ENCODE assay signal across 8 cellular contexts in genomic region chr1:61077676-61078521, GRCh38. TPM values are rescaled to one million over a fixed set of nuclear protein-coding genes. Genes with fewer than 3 reads are reported as not detected.
DNase-seq lines count a peak whose midpoint lies in the region; ATAC-seq and TF ChIP-seq lines count a peak whose summit lies in the region.

No MANE protein-coding gene starts in this region.

- peak overlapping the region; percentile 60 for H3K4me3 ChIP-seq in GM08714 (ENCODE audit: low read length)
- peak overlapping the region; percentile 50 to 70 for H3K4me3 ChIP-seq in uterus

- no peak for TF ChIP-seq CTCF in uterus (IDR thresholded peaks at IDR 0.05)

- DNase-seq in NCI-H187 treated with DMSO at 0.1 percent for 48 hours (lab: John Stamatoyannopoulos, UW) (peak; percentile 98), T-helper 2 cell (peak; percentile 56 to 100 (median 82)), astrocyte of the hippocampus (ENCODE audit: low read depth, low spot score) (peak; percentile 99), hepatic stellate cell (ENCODE audit: low spot score) (peak; percentile 99), pulmonary artery endothelial cell (ENCODE audit: low read depth, low spot score) (peak; percentile 100), uterus (peak; percentile 78 to 94)

- H3K27ac ChIP-seq in uterus, result peak overlapping the region; percentile 70 to 73

- no peaks in the 10 kb centered on the region for H3K36me3 ChIP-seq in uterus

- peak; percentile 61 for ATAC-seq in HG02938 (IDR thresholded peaks at IDR 0.05; ENCODE audit: unreplicated experiment)

- no peaks in the 10 kb centered on the region for H3K27me3 ChIP-seq in uterus

- no peak for TF ChIP-seq POLR2A in uterus (IDR thresholded peaks at IDR 0.05)

- H3K9me3 ChIP-seq in uterus, result no peaks in the 10 kb centered on the region

- H3K4me1 ChIP-seq in uterus, result peaks cover 0 to 11% of the 10 kb centered on the region in 2 donors

- intact Hi-C loops in uterus (cut with DNase I; ENCODE audit: low total_unique reads), result no loop called here

RNA-seq across cellular contexts. Expression of gene NFIA, which starts 4.5 kb away (rescaled TPM):
- 9.3 and 10.2 TPM in 2 replicates for total RNA-seq in pulmonary artery endothelial cell
- 100 to 1,000 TPM in 1 of 4 donors, 10 to 100 TPM in 3; 49.2 to 116 (median 64.9) TPM for total RNA-seq in uterus

Comparison
In these comparisons a context has a peak if more than half of its experiments do, and no peak if none do; other contexts are left out.
1. Peak in every context shown above with its lines: DNase-seq, ATAC-seq, H3K4me3 ChIP-seq and H3K27ac ChIP-seq.